In genomic region chr19:46775642-46776258, GRCh38 we compare ENCODE assay signal across 33 cellular contexts.
"Had no signal": no experiment of that assay in that cellular context is flagged by ENCODE, and none has a peak within 500 bp of the region (broad histone marks: within the 10 kb centered on the region; RNA-seq: fewer than 3 reads in every experiment).

No MANE protein-coding gene starts in this region.

- H3K27ac Mint-ChIP-seq: activated B cell treated with CpG ODN at 0.5 μM for 24 hours; activated naive CD4-positive, alpha-beta T cell treated with anti-CD3 and anti-CD28 coated beads, Interleukin-2, amount 10 ng/mL, durations not matched to agents 7 days and 5 days; activated T-cell treated with anti-CD3 and anti-CD28 coated beads, Interleukin-2, amount 50 U/mL, for 72 hours; T-helper 17 cell; T-helper 2 cell treated with Interferon-gamma antibody and Interleukin-4, amounts not matched to agents 5 μg/mL and 100 μg/mL, for 36 hours had no signal

- H3K4me1 Mint-ChIP-seq: T-helper 17 cell had no signal

- H3K27me3 ChIP-seq: adrenal gland, body of pancreas, esophagus squamous epithelium, gastroesophageal sphincter, heart right ventricle had no signal

- H3K27me3 Mint-ChIP-seq: activated B cell treated with CpG ODN at 0.5 μM for 24 hours; activated naive CD4-positive, alpha-beta T cell treated with anti-CD3 and anti-CD28 coated beads, Interleukin-2, amount 10 ng/mL, durations not matched to agents 7 days and 5 days; activated T-cell treated with anti-CD3 and anti-CD28 coated beads, Interleukin-2, amount 50 U/mL, for 24 hours; T-helper 17 cell had no signal

- DNase-seq: activated B cell treated with CpG ODN at 0.5 μM for 24 hours; activated CD4-positive, alpha-beta T cell treated with anti-CD3 and anti-CD28 coated beads for 48 hours; activated CD4-positive, alpha-beta T cell treated with anti-CD3 and anti-CD28 coated beads, Interleukin-2, amount 50 U/mL, for 1 hour; activated CD4-positive, alpha-beta T cell treated with anti-CD3 and anti-CD28 coated beads, Interleukin-2, amount 50 U/mL, for 48 hours; activated CD8-positive, alpha-beta memory T cell treated with anti-CD3 and anti-CD28 coated beads, Interleukin-2, amount 50 U/mL, for 48 hours; activated gamma-delta T cell; activated naive CD4-positive, alpha-beta T cell; activated naive CD4-positive, alpha-beta T cell treated with anti-CD3 and anti-CD28 coated beads, Interleukin-2, amount 10 ng/mL, durations not matched to agents 7 days and 5 days; activated T-cell treated with anti-CD3 and anti-CD28 coated beads for 4 hours; activated T-cell treated with anti-CD3 and anti-CD28 coated beads, Interleukin-2, amount 50 U/mL, for 24 hours; activated T-cell treated with anti-CD3 and anti-CD28 coated beads, Interleukin-2, amount 50 U/mL, for 72 hours; adrenal gland; amygdala; aorta; body of pancreas; cortex of kidney; dermis blood vessel endothelial cell; effector CD4-positive, alpha-beta T cell; esophagus squamous epithelium; foreskin melanocyte; heart right ventricle; T-helper 1 cell; T-helper 17 cell; T1000; WERI-Rb-1 had no signal

- FAIRE-seq: colon, endometrium, endothelial cell of umbilical vein had no signal

- ATAC-seq: activated CD4-positive, CD25-positive, alpha-beta regulatory T cell treated with anti-CD3 and anti-CD28 coated beads, Interleukin-2, amount 50 U/mL, for 24 hours; activated naive CD4-positive, alpha-beta T cell treated with anti-CD3 and anti-CD28 coated beads, Interleukin-2, amount 50 U/mL, for 72 hours; activated T-cell treated with anti-CD3 and anti-CD28 coated beads, Interleukin-2, amount 50 U/mL, for 72 hours; body of pancreas; gastroesophageal sphincter; heart right ventricle; T-helper 17 cell had no signal

- H3K4me3 ChIP-seq: adrenal gland, body of pancreas, esophagus squamous epithelium, gastroesophageal sphincter, heart right ventricle had no signal

- H3K9me3 Mint-ChIP-seq: activated B cell treated with CpG ODN at 0.5 μM for 24 hours; activated naive CD4-positive, alpha-beta T cell treated with anti-CD3 and anti-CD28 coated beads, Interleukin-2, amount 10 ng/mL, durations not matched to agents 7 days and 5 days; activated naive CD4-positive, alpha-beta T cell treated with anti-CD3 and anti-CD28 coated beads, Interleukin-2, amount 50 U/mL, for 72 hours; activated T-cell treated with anti-CD3 and anti-CD28 coated beads, Interleukin-2, amount 50 U/mL, for 24 hours; activated T-cell treated with anti-CD3 and anti-CD28 coated beads, Interleukin-2, amount 50 U/mL, for 72 hours; T-helper 2 cell treated with Interferon-gamma antibody and Interleukin-4, amounts not matched to agents 5 μg/mL and 100 μg/mL, for 36 hours had no signal

- H3K4me1 ChIP-seq: adrenal gland had no signal

- H3K4me3 Mint-ChIP-seq: activated B cell treated with CpG ODN at 0.5 μM for 24 hours; activated naive CD4-positive, alpha-beta T cell treated with anti-CD3 and anti-CD28 coated beads, Interleukin-2, amount 10 ng/mL, durations not matched to agents 7 days and 5 days; activated T-cell treated with anti-CD3 and anti-CD28 coated beads, Interleukin-2, amount 50 U/mL, for 24 hours; activated T-cell treated with anti-CD3 and anti-CD28 coated beads, Interleukin-2, amount 50 U/mL, for 72 hours; T-helper 17 cell; T-helper 2 cell treated with Interferon-gamma antibody and Interleukin-4, amounts not matched to agents 5 μg/mL and 100 μg/mL, for 36 hours had no signal

- H3K27ac ChIP-seq: adrenal gland, body of pancreas, epithelial cell of prostate, esophagus squamous epithelium, gastroesophageal sphincter, heart right ventricle, WERI-Rb-1 had no signal

- H3K9me3 ChIP-seq: adrenal gland, body of pancreas, esophagus squamous epithelium, gastroesophageal sphincter, heart right ventricle had no signal
